Comparison of ENCODE assay signal across 1 cellular context in the genomic region with DNA sequence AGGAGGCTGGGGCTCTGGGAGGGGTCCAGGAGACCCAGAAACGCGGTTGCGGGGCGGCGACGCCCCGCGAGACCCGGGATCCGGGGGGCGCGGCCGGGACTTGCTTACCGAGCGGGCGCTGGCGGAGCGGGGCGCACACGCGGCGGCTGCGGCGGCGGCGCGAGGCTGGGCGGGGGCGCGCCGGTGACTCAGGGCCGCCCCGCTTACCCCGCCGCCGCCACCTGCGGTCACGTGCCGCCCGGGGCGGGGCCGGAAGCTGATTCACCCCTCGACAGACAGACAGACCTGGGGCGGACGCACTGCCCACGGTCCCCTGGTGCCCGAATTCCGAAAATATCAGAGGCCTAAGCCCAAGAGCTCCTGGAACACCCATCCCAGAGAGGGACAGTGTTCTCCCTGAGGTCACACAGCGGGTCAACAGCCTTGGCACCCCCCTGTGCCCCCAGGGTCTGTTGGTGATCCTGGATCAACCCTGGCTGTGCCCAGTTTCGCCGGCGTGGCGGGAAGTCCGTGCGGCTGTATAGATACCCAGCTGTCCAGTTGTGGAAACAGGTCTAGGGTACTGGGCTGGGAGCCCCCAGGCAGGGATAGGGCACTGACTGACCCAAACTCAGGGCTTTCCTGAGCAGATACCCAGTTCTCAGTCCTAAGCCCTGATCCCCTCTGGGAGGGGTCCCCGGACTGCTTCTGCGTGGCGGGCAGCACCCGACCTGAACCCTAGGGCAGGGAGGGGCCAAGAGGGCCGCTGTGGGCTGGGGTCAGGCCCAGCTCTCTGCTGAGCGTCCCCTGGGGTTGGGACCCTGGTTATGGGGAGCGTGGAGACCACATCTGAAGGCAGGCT.
A peak's percentile ranks its signal among the peaks of the same experiment; 100 is the strongest.
TF ChIP-seq lines count a peak whose summit lies in the region.

A gene with protein sequence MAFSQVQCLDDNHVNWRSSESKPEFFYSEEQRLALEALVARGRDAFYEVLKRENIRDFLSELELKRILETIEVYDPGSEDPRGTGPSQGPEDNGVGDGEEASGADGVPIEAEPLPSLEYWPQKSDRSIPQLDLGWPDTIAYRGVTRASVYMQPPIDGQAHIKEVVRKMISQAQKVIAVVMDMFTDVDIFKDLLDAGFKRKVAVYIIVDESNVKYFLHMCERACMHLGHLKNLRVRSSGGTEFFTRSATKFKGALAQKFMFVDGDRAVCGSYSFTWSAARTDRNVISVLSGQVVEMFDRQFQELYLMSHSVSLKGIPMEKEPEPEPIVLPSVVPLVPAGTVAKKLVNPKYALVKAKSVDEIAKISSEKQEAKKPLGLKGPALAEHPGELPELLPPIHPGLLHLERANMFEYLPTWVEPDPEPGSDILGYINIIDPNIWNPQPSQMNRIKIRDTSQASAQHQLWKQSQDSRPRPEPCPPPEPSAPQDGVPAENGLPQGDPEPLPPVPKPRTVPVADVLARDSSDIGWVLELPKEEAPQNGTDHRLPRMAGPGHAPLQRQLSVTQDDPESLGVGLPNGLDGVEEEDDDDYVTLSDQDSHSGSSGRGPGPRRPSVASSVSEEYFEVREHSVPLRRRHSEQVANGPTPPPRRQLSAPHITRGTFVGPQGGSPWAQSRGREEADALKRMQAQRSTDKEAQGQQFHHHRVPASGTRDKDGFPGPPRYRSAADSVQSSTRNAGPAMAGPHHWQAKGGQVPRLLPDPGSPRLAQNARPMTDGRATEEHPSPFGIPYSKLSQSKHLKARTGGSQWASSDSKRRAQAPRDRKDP (minus strand): TSS at position 164 of the 841 bp plus-strand sequence. CDS start 723 bp downstream, outside the sequence.

TF ChIP-seq in WTC11, 78 proteins besides CTCF, POLR2A, EP300 and RAD21 (continued from another document):
- no peak for TF ChIP-seq KAT7 (CRISPR knock-in tag; IDR thresholded peaks at IDR 0.05; ENCODE audit: borderline replicate concordance)
- TF ChIP-seq, protein P1, sequence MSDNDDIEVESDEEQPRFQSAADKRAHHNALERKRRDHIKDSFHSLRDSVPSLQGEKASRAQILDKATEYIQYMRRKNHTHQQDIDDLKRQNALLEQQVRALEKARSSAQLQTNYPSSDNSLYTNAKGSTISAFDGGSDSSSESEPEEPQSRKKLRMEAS (CRISPR knock-in tag; IDR thresholded peaks at IDR 0.05), result peak; percentile 67; the same call in 1 of the 2 replicates
- TF ChIP-seq, protein P2, sequence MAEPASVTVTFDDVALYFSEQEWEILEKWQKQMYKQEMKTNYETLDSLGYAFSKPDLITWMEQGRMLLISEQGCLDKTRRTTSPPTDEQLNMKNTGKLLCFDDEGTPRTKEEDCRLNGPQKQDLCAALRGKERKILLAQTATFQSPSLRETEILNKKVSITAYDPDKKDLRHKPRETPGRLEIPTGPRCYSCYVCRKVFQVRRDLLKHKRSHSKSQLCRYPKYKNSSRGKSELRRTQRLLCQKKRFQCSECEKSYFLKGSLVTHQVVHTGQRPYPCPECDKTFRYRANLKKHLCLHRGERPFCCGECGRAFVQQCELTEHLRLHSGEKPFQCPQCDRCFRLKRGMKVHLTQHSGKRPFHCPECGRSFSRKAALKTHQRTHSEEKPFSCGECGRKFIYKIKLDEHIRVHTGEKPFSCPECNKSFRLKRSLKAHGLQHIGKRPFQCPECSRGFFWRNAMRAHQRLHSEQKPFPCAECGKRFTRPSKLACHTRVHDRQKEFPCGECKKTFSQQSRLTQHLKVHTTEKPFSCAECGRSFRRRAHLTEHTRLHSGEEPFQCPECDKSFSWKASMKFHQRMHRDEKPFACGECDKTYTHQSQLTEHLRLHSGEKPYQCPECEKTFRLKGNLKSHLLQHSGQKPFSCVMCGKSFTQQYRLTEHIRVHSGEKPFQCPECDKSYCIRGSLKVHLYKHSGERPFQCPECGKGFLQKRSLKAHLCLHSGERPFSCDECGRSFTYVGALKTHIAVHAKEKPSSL (CRISPR knock-in tag; conservative IDR thresholded peaks at IDR 0.05), result no peak
- TF ChIP-seq, protein P3, sequence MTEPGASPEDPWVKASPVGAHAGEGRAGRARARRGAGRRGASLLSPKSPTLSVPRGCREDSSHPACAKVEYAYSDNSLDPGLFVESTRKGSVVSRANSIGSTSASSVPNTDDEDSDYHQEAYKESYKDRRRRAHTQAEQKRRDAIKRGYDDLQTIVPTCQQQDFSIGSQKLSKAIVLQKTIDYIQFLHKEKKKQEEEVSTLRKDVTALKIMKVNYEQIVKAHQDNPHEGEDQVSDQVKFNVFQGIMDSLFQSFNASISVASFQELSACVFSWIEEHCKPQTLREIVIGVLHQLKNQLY (CRISPR knock-in tag; IDR thresholded peaks at IDR 0.05), result peak; percentile 55; the same call in 1 of the 2 replicates
- TF ChIP-seq, protein P4, sequence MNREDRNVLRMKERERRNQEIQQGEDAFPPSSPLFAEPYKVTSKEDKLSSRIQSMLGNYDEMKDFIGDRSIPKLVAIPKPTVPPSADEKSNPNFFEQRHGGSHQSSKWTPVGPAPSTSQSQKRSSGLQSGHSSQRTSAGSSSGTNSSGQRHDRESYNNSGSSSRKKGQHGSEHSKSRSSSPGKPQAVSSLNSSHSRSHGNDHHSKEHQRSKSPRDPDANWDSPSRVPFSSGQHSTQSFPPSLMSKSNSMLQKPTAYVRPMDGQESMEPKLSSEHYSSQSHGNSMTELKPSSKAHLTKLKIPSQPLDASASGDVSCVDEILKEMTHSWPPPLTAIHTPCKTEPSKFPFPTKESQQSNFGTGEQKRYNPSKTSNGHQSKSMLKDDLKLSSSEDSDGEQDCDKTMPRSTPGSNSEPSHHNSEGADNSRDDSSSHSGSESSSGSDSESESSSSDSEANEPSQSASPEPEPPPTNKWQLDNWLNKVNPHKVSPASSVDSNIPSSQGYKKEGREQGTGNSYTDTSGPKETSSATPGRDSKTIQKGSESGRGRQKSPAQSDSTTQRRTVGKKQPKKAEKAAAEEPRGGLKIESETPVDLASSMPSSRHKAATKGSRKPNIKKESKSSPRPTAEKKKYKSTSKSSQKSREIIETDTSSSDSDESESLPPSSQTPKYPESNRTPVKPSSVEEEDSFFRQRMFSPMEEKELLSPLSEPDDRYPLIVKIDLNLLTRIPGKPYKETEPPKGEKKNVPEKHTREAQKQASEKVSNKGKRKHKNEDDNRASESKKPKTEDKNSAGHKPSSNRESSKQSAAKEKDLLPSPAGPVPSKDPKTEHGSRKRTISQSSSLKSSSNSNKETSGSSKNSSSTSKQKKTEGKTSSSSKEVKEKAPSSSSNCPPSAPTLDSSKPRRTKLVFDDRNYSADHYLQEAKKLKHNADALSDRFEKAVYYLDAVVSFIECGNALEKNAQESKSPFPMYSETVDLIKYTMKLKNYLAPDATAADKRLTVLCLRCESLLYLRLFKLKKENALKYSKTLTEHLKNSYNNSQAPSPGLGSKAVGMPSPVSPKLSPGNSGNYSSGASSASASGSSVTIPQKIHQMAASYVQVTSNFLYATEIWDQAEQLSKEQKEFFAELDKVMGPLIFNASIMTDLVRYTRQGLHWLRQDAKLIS (CRISPR knock-in tag; IDR thresholded peaks at IDR 0.05; ENCODE audit: borderline replicate concordance), result no peak
- peak; percentile 77 for TF ChIP-seq SP1 (CRISPR knock-in tag; conservative IDR thresholded peaks at IDR 0.05)
- TF ChIP-seq ZNF317 (CRISPR knock-in tag; IDR thresholded peaks at IDR 0.05; ENCODE audit: borderline replicate concordance, low read depth), result no peak
- no peak for TF ChIP-seq FOXK1 (CRISPR knock-in tag; IDR thresholded peaks at IDR 0.05)
- TF ChIP-seq, protein P5, sequence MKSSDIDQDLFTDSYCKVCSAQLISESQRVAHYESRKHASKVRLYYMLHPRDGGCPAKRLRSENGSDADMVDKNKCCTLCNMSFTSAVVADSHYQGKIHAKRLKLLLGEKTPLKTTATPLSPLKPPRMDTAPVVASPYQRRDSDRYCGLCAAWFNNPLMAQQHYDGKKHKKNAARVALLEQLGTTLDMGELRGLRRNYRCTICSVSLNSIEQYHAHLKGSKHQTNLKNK (CRISPR knock-in tag; IDR thresholded peaks at IDR 0.05), result no peak
- TF ChIP-seq CBFB (CRISPR knock-in tag; IDR thresholded peaks at IDR 0.05; ENCODE audit: low read depth), result no peak
- no peak for TF ChIP-seq NFE2L1 (CRISPR knock-in tag; IDR thresholded peaks at IDR 0.05)
